ENCODE assay signal across 8 cellular contexts in genomic region chr13:99656092-99656745, GRCh38. TPM values are rescaled to one million over a fixed set of nuclear protein-coding genes. Genes with fewer than 3 reads are reported as not detected.
DNase-seq lines count a peak whose midpoint lies in the region; ATAC-seq and TF ChIP-seq lines count a peak whose summit lies in the region.

No MANE protein-coding gene starts in this region.

- peaks cover 0 to 2% (median 0%) of the 10 kb centered on the region in 7 donors for H3K9me3 Mint-ChIP-seq in CD14-positive monocyte

- H3K4me3 ChIP-seq in NT2/D1 (ENCODE audit: insufficient read length, low read depth) = no peak overlapping the region
- no peak overlapping the region for H3K4me3 ChIP-seq in mucosa of descending colon

- TF ChIP-seq CTCF in CD14-positive monocyte (IDR thresholded peaks at IDR 0.05) (peak; percentile 90), GM20000 (IDR thresholded peaks at IDR 0.05; ENCODE audit: extremely low read depth, missing control alignments) (peak; percentile 94), mucosa of descending colon (IDR thresholded peaks at IDR 0.05) (peak; percentile 86)

- peak; percentile 57 for DNase-seq in CD14-positive monocyte (ENCODE audit: low spot score)
- DNase-seq in GM20000 (ENCODE audit: low spot score) = peak; percentile 69
- peak; percentile 34 for DNase-seq in HuH-7 (ENCODE audit: low spot score)
- peak; percentile 83 for DNase-seq in NT2/D1 (ENCODE audit: low read depth, low spot score)
- DNase-seq in activated CD8-positive, alpha-beta memory T cell treated with anti-CD3 and anti-CD28 coated beads, Interleukin-2, amount 50 U/mL, for 24 hours (ENCODE audit: extremely low read depth) = peak; percentile 62
- DNase-seq in epidermal melanocyte (ENCODE audit: insufficient read length, low spot score) = peak; percentile 63
- DNase-seq in mucosa of descending colon = peak in 2 of 3 donors; percentile 72 to 94
- DNase-seq in stimulated activated CD8-positive, alpha-beta memory T cell treated with anti-CD3 and anti-CD28 coated beads, Interleukin-7, amount 100 ng/mL, for 1 hour (ENCODE audit: low read depth in 2 of 2) = peak; percentile 63 to 76

- no peaks in the 10 kb centered on the region for H3K27me3 ChIP-seq in NT2/D1 (ENCODE audit: insufficient read depth, insufficient read length)

- intact Hi-C loops in CD14-positive monocyte (cut with micrococcal nuclease) = loop anchor here (10.0 kb wide), 3 partner anchors 859 to 889 kb away; no protein-coding TSS in a partner anchor
- intact Hi-C loops in mucosa of descending colon (cut with DNase I, micrococcal nuclease) = loop anchor here in 1 of 2 donors (10.0 kb wide), 2 partner anchors 579 to 859 kb away; no protein-coding TSS in a partner anchor

- H3K4me1 ChIP-seq in NT2/D1 (ENCODE audit: insufficient read depth, insufficient read length) (peaks cover 3% of the 10 kb centered on the region), mucosa of descending colon (ENCODE audit: low read depth) (peaks cover 14% of the 10 kb centered on the region)

- H3K9me3 ChIP-seq in NT2/D1 (ENCODE audit: insufficient read depth, low read length) (no peaks in the 10 kb centered on the region), mucosa of descending colon (no peaks in the 10 kb centered on the region)

- H3K36me3 ChIP-seq in NT2/D1 (ENCODE audit: insufficient read depth, insufficient read length, low read length) = no peaks in the 10 kb centered on the region
- H3K36me3 ChIP-seq in mucosa of descending colon (ENCODE audit: low read depth) = no peaks in the 10 kb centered on the region

- no peak overlapping the region for H3K27ac Mint-ChIP-seq in CD14-positive monocyte

- peaks cover 20% of the 10 kb centered on the region for H3K4me1 Mint-ChIP-seq in CD14-positive monocyte

- H3K27me3 Mint-ChIP-seq in CD14-positive monocyte (ENCODE audit: low read depth in 3 of 3) = peaks cover 40 to 48% (median 44%) of the 10 kb centered on the region in 3 donors

- H3K9ac ChIP-seq in NT2/D1 (ENCODE audit: insufficient read length, low read depth) = no peak overlapping the region

- peak overlapping the region in 1 of 2 donors; percentile 75 for H3K4me3 Mint-ChIP-seq in CD14-positive monocyte

- ATAC-seq in mucosa of descending colon = peak; percentile 92

- H3K36me3 Mint-ChIP-seq in CD14-positive monocyte = no peaks in the 10 kb centered on the region

RNA-seq across cellular contexts. Expression of gene CLYBL, which starts 49.7 kb away (rescaled TPM):
- polyA plus RNA-seq in CD14-positive monocyte = 1 to 10 TPM; 1.1 to 3.3 TPM
- 10 to 100 TPM; 15.8 to 45.0 (median 25.5) TPM for total RNA-seq in mucosa of descending colon
